7 cellular contexts compared by ENCODE assay signal in the genomic region with DNA sequence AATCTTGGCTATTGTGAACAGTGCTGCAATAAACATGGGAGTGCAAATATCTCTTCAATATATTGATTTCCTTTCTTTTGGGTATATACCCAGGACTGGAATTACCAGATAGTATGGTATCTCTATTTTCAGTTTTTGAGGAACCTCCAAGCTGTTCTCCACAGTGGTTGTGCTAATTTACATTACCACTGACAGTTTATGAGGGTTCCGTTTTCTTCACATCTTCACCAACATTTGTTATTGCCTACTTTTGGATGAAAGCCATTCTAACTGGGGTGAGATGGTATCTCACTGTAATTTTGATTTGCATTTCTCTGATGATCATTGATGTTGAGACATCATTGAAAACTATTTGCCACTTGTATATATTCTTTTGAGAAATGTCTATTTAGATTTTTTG.
"Had no signal": no experiment of that assay in that cellular context is flagged by ENCODE, and none has a peak within 500 bp of the region (broad histone marks: within the 10 kb centered on the region; RNA-seq: fewer than 3 reads in every experiment).

No MANE protein-coding gene starts in this region.

- ATAC-seq: GM23338, HepG2 had no signal

- H3K27ac ChIP-seq: HL-60 had no signal

- H3K4me3 ChIP-seq: GM23338 had no signal

- DNase-seq: H9, HCEC 1CT had no signal

- FAIRE-seq: H1, H54, HepG2 had no signal
